7 cellular contexts compared by ENCODE assay signal in the genomic region with DNA sequence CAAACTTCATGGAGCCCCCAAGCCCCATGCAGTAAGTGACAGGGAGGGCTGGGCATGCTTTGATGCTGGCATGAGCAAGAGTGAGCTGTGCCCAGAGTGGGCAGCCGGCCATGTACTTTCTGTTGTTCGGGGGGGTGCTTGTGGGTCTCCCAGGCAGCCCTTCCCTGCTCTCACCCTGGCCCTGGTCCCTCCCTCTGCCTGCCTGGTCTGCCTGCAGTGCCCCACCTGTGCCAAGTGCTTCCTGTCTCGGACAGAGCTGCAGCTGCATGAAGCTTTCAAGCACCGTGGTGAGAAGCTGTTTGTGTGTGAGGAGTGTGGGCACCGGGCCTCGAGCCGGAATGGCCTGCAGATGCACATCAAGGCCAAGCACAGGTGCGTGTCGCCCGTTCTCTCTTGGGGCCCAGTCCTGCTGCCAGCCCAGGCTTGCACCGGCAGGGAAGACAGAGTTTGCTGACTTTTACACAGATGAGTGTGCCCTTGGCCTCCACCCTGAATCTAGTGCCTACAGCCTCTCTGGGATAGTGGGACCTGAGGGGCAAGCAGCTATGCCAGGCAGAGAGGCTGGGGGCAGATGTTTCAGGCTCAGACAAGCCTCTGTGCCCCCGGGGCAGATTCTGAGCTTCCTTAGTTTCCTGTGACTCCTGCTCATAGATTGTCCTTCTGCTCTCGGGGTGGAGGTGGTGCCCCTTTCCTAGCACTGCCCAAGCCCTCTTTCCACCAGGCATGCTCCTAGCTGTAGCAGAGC. TPM values are rescaled to one million over a fixed set of nuclear protein-coding genes. Genes with fewer than 3 reads are reported as not detected.
DNase-seq lines count a peak whose midpoint lies in the region; ATAC-seq, FAIRE-seq and TF ChIP-seq lines count a peak whose summit lies in the region.
"Had no signal": no experiment of that assay in that cellular context is flagged by ENCODE, and none has a peak within 500 bp of the region (broad histone marks: within the 10 kb centered on the region; RNA-seq: fewer than 3 reads in every experiment).

No MANE protein-coding gene starts in this region.

- peaks cover 37% of the 10 kb centered on the region for H4K20me1 ChIP-seq in keratinocyte (ENCODE audit: control insufficient read depth, extremely low read depth, insufficient read depth, low read length)

- ATAC-seq in CD4-positive, CD25-positive, alpha-beta regulatory T cell (ENCODE audit: low read depth in 2 of 2) = no peak
- ATAC-seq in HG02678 (IDR thresholded peaks at IDR 0.05; ENCODE audit: unreplicated experiment) = no peak

- H3K9ac ChIP-seq in keratinocyte (ENCODE audit: control insufficient read depth, extremely low read depth, insufficient read depth, low read length) = peak overlapping the region; percentile 22

- peaks cover 20% of the 10 kb centered on the region for H3K4me1 ChIP-seq in CD4-positive, CD25-positive, alpha-beta regulatory T cell (ENCODE audit: control insufficient read depth, insufficient read depth, low read length, poor library complexity, severe bottlenecking)
- H3K4me1 ChIP-seq in keratinocyte (ENCODE audit: control insufficient read depth, extremely low read depth, insufficient read depth, low read length) (peaks cover 33% of the 10 kb centered on the region), Caco-2 (peaks cover 7% of the 10 kb centered on the region)

- peaks cover 13% of the 10 kb centered on the region for H3K79me2 ChIP-seq in keratinocyte (ENCODE audit: control insufficient read depth, insufficient read depth, low read length)

- no peaks in the 10 kb centered on the region for H3K36me3 Mint-ChIP-seq in CD4-positive, CD25-positive, alpha-beta regulatory T cell
- peaks cover 14% of the 10 kb centered on the region for H3K36me3 Mint-ChIP-seq in Caco-2 (ENCODE audit: insufficient read depth, unreplicated experiment)

- H2AFZ ChIP-seq in keratinocyte (ENCODE audit: control insufficient read depth, low read length) = no peak overlapping the region

- no peak overlapping the region for H3K4me3 ChIP-seq in CD4-positive, CD25-positive, alpha-beta regulatory T cell (ENCODE audit: low read depth, low read length)
- no peak overlapping the region for H3K4me3 ChIP-seq in keratinocyte (ENCODE audit: control insufficient read depth in 2 of 3, extremely low read depth in 1 of 3, insufficient read depth in 2 of 3, low read depth in 1 of 3, low read length in 3 of 3)
- no peak overlapping the region for H3K4me3 ChIP-seq in Caco-2 (ENCODE audit: low read depth, low read length)
- H3K4me3 ChIP-seq: skin epidermis had no signal

- H3K9me3 Mint-ChIP-seq in CD4-positive, CD25-positive, alpha-beta regulatory T cell = no peaks in the 10 kb centered on the region
- no peaks in the 10 kb centered on the region for H3K9me3 Mint-ChIP-seq in Caco-2 (ENCODE audit: unreplicated experiment)

- peak in 1 of 3 donors; percentile 21 for DNase-seq in CD4-positive, CD25-positive, alpha-beta regulatory T cell
- peak; percentile 26 for DNase-seq in SHP77 treated with DMSO at 0.1 percent for 48 hours (lab: John Stamatoyannopoulos, UW)
- DNase-seq in keratinocyte (ENCODE audit: low read depth, low spot score) = no peak
- DNase-seq in Caco-2 = no peak
- no peak for DNase-seq in activated CD4-positive, alpha-beta T cell treated with anti-CD3 and anti-CD28 coated beads for 1 hour

- BruUV-seq in Caco-2 (replicated peaks; lab: Mats Ljungman, UMichigan) = no TSS peak

- no peaks in the 10 kb centered on the region for H3K9me3 ChIP-seq in CD4-positive, CD25-positive, alpha-beta regulatory T cell (ENCODE audit: control insufficient read depth in 2 of 2, low read length in 2 of 2)
- H3K9me3 ChIP-seq in keratinocyte (ENCODE audit: control insufficient read depth, low read depth, low read length) (no peaks in the 10 kb centered on the region), Caco-2 (no peaks in the 10 kb centered on the region)

- no peak overlapping the region for H3K4me3 Mint-ChIP-seq in CD4-positive, CD25-positive, alpha-beta regulatory T cell
- no peak overlapping the region for H3K4me3 Mint-ChIP-seq in Caco-2 (ENCODE audit: unreplicated experiment)

- no peaks in the 10 kb centered on the region for H3K27me3 ChIP-seq in CD4-positive, CD25-positive, alpha-beta regulatory T cell (ENCODE audit: control insufficient read depth, insufficient read depth, low read length)
- H3K27me3 ChIP-seq in keratinocyte (ENCODE audit: control insufficient read depth, extremely low read depth, insufficient read depth, low read length) (no peaks in the 10 kb centered on the region), Caco-2 (replicated peaks; ENCODE audit: control insufficient read depth, insufficient read depth, low read length) (no peaks in the 10 kb centered on the region)

- peak overlapping the region; percentile 11 for H3K4me2 ChIP-seq in keratinocyte (ENCODE audit: control insufficient read depth, extremely low read depth, insufficient read depth, low read depth, low read length)

- FAIRE-seq in keratinocyte (lab: Jason Lieb, UNC) = peak; percentile 29

- intact Hi-C loops in Caco-2 (cut with micrococcal nuclease; ENCODE audit: unreplicated experiment) = no loop called here

- no peaks in the 10 kb centered on the region for H3K27me3 Mint-ChIP-seq in CD4-positive, CD25-positive, alpha-beta regulatory T cell
- H3K27me3 Mint-ChIP-seq in Caco-2 (ENCODE audit: insufficient read depth, unreplicated experiment) = no peaks in the 10 kb centered on the region

- H3K27ac Mint-ChIP-seq in CD4-positive, CD25-positive, alpha-beta regulatory T cell = peak overlapping the region in 2 of 3 donors; percentile 43 to 67
- H3K27ac Mint-ChIP-seq in Caco-2 (ENCODE audit: unreplicated experiment) = no peak overlapping the region

- CTCF ChIA-PET in Caco-2 (lab: Charles Lee) = no interaction called here

- H3K36me3 ChIP-seq in CD4-positive, CD25-positive, alpha-beta regulatory T cell (ENCODE audit: control insufficient read depth, insufficient read depth, low read length) = peaks cover 35% of the 10 kb centered on the region
- peaks cover 20 to 45% of the 10 kb centered on the region in 2 experiments for H3K36me3 ChIP-seq in keratinocyte (ENCODE audit: control insufficient read depth in 2 of 2, extremely low read depth in 1 of 2, insufficient read depth in 2 of 2, low read length in 2 of 2)
- peaks cover 2% of the 10 kb centered on the region; the same call in 1 of the 2 replicates for H3K36me3 ChIP-seq in Caco-2 (ENCODE audit: control insufficient read depth, insufficient read depth, low read length)

- dilution Hi-C loops in keratinocyte (cut with MboI; ENCODE audit: extremely low pct_ligation_motif_present, low sequenced_read_pairs) = no loop called here

- TF ChIP-seq CTCF in keratinocyte (optimal IDR thresholded peaks at IDR 0.05 in 1 of 3, IDR thresholded peaks at IDR 0.05 in 1 of 3, conservative IDR thresholded peaks at IDR 0.05 in 1 of 3; ENCODE audit: extremely low read depth in 1 of 3, insufficient read depth in 2 of 3, low read length in 3 of 3) (no peak), Caco-2 (IDR thresholded peaks at IDR 0.05; ENCODE audit: insufficient read depth in 1 of 2, low read depth in 1 of 2, low read length in 1 of 2, severe bottlenecking in 1 of 2, unreplicated experiment in 1 of 2) (no peak)

- peaks cover 0 to 45% (median 19%) of the 10 kb centered on the region in 4 donors for H3K4me1 Mint-ChIP-seq in CD4-positive, CD25-positive, alpha-beta regulatory T cell
- H3K4me1 Mint-ChIP-seq in Caco-2 (ENCODE audit: low read depth, unreplicated experiment) = no peaks in the 10 kb centered on the region

- POLR2A ChIA-PET in Caco-2 (lab: Charles Lee) = no interaction called here

- peaks cover 5% of the 10 kb centered on the region for H3K9me1 ChIP-seq in keratinocyte (ENCODE audit: control insufficient read depth, extremely low read depth, insufficient read depth, low read length)

- no peak overlapping the region for H3K27ac ChIP-seq in CD4-positive, CD25-positive, alpha-beta regulatory T cell (ENCODE audit: insufficient read depth, low read length, poor library complexity, severe bottlenecking)
- H3K27ac ChIP-seq in keratinocyte (ENCODE audit: control insufficient read depth, insufficient read depth, low read length) = peak overlapping the region; percentile 7

RNA-seq across cellular contexts. Expression of gene ZBTB48, which starts 7.6 kb away (rescaled TPM):
- total RNA-seq in CD4-positive, CD25-positive, alpha-beta regulatory T cell = 41.8 TPM
- 10 to 100 TPM; 18.6 to 24.8 (median 21.9) TPM for polyA plus RNA-seq in CD4-positive, CD25-positive, alpha-beta regulatory T cell
- 9.7 to 21.1 TPM (median 10.9 TPM) in 3 replicates for polyA plus RNA-seq in keratinocyte
- 13.1 TPM for polyA plus RNA-seq in keratinocyte (2011; ENCODE audit: low read depth)
- 5.6 and 9.2 TPM in 2 replicates for polyA plus RNA-seq in keratinocyte (2011; cell fraction: cytosol; rRNA removed)
- 28.2 and 30.9 TPM in 2 replicates for polyA plus RNA-seq in keratinocyte (2011; cell fraction: nucleus; rRNA removed)
- polyA plus RNA-seq in keratinocyte (2012; ENCODE audit: low replicate concordance) = 11.5 and 12.6 TPM in 2 replicates
- polyA minus RNA-seq in keratinocyte = 12.6 to 19.0 TPM (median 16.8 TPM) in 3 replicates
- polyA minus RNA-seq in keratinocyte (2011; cell fraction: cytosol; rRNA and poly(A)+ RNA removed) = 25.7 TPM
- 17.1 and 28.2 TPM in 2 replicates for polyA minus RNA-seq in keratinocyte (2011; cell fraction: nucleus; rRNA and poly(A)+ RNA removed)
- total RNA-seq in Caco-2 (2022) = 22.5 and 24.8 TPM in 2 replicates

RNA-seq across cellular contexts. Expression of gene KLHL21, which starts 15.2 kb away (rescaled TPM):
- 34.4 TPM for total RNA-seq in CD4-positive, CD25-positive, alpha-beta regulatory T cell
- 10 to 100 TPM; 16.7 to 46.6 (median 26.2) TPM for polyA plus RNA-seq in CD4-positive, CD25-positive, alpha-beta regulatory T cell
- 24.8 to 51.0 TPM (median 32.8 TPM) in 3 replicates for polyA plus RNA-seq in keratinocyte
- 40.9 TPM for polyA plus RNA-seq in keratinocyte (2011; ENCODE audit: low read depth)
- polyA plus RNA-seq in keratinocyte (2011; cell fraction: cytosol; rRNA removed) = 21.0 and 28.6 TPM in 2 replicates
- 92.1 and 94.8 TPM in 2 replicates for polyA plus RNA-seq in keratinocyte (2011; cell fraction: nucleus; rRNA removed)
- 61.1 and 71.4 TPM in 2 replicates for polyA plus RNA-seq in keratinocyte (2012; ENCODE audit: low replicate concordance)
- 45.2 to 103 TPM (median 54.5 TPM) in 3 replicates for polyA minus RNA-seq in keratinocyte
- polyA minus RNA-seq in keratinocyte (2011; cell fraction: cytosol; rRNA and poly(A)+ RNA removed) = 99.4 TPM
- 96.4 and 111 TPM in 2 replicates for polyA minus RNA-seq in keratinocyte (2011; cell fraction: nucleus; rRNA and poly(A)+ RNA removed)
- total RNA-seq in Caco-2 (2022) = 21.6 and 22.4 TPM in 2 replicates

RNA-seq across cellular contexts. Expression of gene PHF13, which starts 26.1 kb away (rescaled TPM):
- 7.5 TPM for total RNA-seq in CD4-positive, CD25-positive, alpha-beta regulatory T cell
- polyA plus RNA-seq in CD4-positive, CD25-positive, alpha-beta regulatory T cell = 1 to 10 TPM; 4.7 to 6.2 (median 5.3) TPM
- polyA plus RNA-seq in keratinocyte = 2.4 to 8.3 TPM (median 4.5 TPM) in 3 replicates
- 5.5 TPM for polyA plus RNA-seq in keratinocyte (2011; ENCODE audit: low read depth)
- polyA plus RNA-seq in keratinocyte (2011; cell fraction: cytosol; rRNA removed) = 4.1 and 4.2 TPM in 2 replicates
- 13.6 and 13.9 TPM in 2 replicates for polyA plus RNA-seq in keratinocyte (2011; cell fraction: nucleus; rRNA removed)
- polyA plus RNA-seq in keratinocyte (2012; ENCODE audit: low replicate concordance) = 9.5 and 18.7 TPM in 2 replicates
- polyA minus RNA-seq in keratinocyte = 2.9 to 4.9 TPM (median 4.6 TPM) in 3 replicates
- polyA minus RNA-seq in keratinocyte (2011; cell fraction: cytosol; rRNA and poly(A)+ RNA removed) = 3.1 TPM
- polyA minus RNA-seq in keratinocyte (2011; cell fraction: nucleus; rRNA and poly(A)+ RNA removed) = 5.7 and 7.1 TPM in 2 replicates
- 20.0 and 21.8 TPM in 2 replicates for total RNA-seq in Caco-2 (2022)

RNA-seq across cellular contexts. Expression of gene TAS1R1, which starts 32.3 kb away (rescaled TPM):
- total RNA-seq in CD4-positive, CD25-positive, alpha-beta regulatory T cell = not detected
- polyA plus RNA-seq in CD4-positive, CD25-positive, alpha-beta regulatory T cell = under 1 TPM in 1 of 4 donors, not detected in 3; 0.09 TPM
- polyA plus RNA-seq in keratinocyte = not detected in 3 replicates
- polyA plus RNA-seq in keratinocyte (2011; ENCODE audit: low read depth) = not detected
- polyA plus RNA-seq in keratinocyte (2011; cell fraction: cytosol; rRNA removed) = not detected in 2 replicates
- polyA plus RNA-seq in keratinocyte (2011; cell fraction: nucleus; rRNA removed) = not detected in 2 replicates
- 0.17 TPM in 1 of 2 replicates, not detected in the other for polyA plus RNA-seq in keratinocyte (2012; ENCODE audit: low replicate concordance)
- not detected in 3 replicates for polyA minus RNA-seq in keratinocyte
- not detected for polyA minus RNA-seq in keratinocyte (2011; cell fraction: cytosol; rRNA and poly(A)+ RNA removed)
- not detected in 2 replicates for polyA minus RNA-seq in keratinocyte (2011; cell fraction: nucleus; rRNA and poly(A)+ RNA removed)
- not detected in 2 replicates for total RNA-seq in Caco-2 (2022)

RNA-seq across cellular contexts. Expression of gene NOL9, which starts 33.1 kb away (rescaled TPM):
- 74.7 TPM for total RNA-seq in CD4-positive, CD25-positive, alpha-beta regulatory T cell
- polyA plus RNA-seq in CD4-positive, CD25-positive, alpha-beta regulatory T cell = 10 to 100 TPM; 11.0 to 23.0 (median 18.9) TPM
- 13.7 to 24.6 TPM (median 23.2 TPM) in 3 replicates for polyA plus RNA-seq in keratinocyte
- polyA plus RNA-seq in keratinocyte (2011; ENCODE audit: low read depth) = 6.0 TPM
- polyA plus RNA-seq in keratinocyte (2011; cell fraction: cytosol; rRNA removed) = 10.7 and 21.0 TPM in 2 replicates
- 35.6 and 37.3 TPM in 2 replicates for polyA plus RNA-seq in keratinocyte (2011; cell fraction: nucleus; rRNA removed)
- 5.6 and 9.4 TPM in 2 replicates for polyA plus RNA-seq in keratinocyte (2012; ENCODE audit: low replicate concordance)
- 13.0 to 31.4 TPM (median 25.7 TPM) in 3 replicates for polyA minus RNA-seq in keratinocyte
- 10.7 TPM for polyA minus RNA-seq in keratinocyte (2011; cell fraction: cytosol; rRNA and poly(A)+ RNA removed)
- 19.4 and 35.4 TPM in 2 replicates for polyA minus RNA-seq in keratinocyte (2011; cell fraction: nucleus; rRNA and poly(A)+ RNA removed)
- total RNA-seq in Caco-2 (2022) = 33.6 and 37.3 TPM in 2 replicates
